Comparison of ENCODE assay signal across 1 cellular context in the genomic region with DNA sequence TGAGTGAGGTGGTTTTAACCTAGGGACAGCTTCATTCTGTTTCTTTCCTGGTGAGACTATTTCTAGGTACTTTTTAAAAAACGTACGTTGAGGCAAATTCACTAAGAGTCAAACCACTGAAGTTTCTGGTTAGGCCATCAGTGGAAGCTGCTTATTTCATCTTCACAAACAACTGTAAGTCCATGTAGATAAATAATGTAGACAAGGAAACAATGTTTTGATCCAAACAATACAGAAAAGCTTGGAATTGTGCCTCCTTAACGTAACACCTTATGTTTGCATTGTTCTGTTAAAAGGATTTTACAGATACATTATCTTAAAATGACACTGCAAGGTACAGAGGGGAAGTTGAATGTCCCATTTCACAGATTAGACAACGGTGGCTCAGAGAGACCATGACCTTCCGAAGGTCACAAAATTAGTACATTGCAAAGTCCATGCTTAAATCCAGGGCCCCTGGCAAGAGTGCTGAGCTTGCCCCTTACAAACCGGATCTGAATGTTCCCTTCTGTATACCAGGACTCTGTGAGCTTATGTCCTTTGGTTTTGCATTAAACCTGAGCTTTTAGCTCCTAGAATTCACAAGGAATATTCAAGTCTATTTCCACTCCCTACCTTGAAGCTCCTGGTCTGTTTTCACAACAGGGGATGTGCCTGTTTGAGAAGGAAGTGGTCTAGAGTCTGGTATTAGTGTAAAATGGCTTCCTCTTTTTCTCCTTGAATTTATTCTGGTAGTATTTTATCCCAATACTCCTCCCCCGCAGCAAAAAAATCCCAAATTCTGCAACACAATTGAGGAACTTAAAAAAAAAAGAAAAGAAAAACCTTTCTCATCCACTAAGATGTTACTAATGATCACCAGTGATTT.
TF ChIP-seq lines count a peak whose summit lies in the region.

No MANE protein-coding gene starts in this region.

TF ChIP-seq in GM12878, 131 proteins besides CTCF, POLR2A, EP300 and RAD21 (continued from another document and continues in another):
- TF ChIP-seq, protein P1, sequence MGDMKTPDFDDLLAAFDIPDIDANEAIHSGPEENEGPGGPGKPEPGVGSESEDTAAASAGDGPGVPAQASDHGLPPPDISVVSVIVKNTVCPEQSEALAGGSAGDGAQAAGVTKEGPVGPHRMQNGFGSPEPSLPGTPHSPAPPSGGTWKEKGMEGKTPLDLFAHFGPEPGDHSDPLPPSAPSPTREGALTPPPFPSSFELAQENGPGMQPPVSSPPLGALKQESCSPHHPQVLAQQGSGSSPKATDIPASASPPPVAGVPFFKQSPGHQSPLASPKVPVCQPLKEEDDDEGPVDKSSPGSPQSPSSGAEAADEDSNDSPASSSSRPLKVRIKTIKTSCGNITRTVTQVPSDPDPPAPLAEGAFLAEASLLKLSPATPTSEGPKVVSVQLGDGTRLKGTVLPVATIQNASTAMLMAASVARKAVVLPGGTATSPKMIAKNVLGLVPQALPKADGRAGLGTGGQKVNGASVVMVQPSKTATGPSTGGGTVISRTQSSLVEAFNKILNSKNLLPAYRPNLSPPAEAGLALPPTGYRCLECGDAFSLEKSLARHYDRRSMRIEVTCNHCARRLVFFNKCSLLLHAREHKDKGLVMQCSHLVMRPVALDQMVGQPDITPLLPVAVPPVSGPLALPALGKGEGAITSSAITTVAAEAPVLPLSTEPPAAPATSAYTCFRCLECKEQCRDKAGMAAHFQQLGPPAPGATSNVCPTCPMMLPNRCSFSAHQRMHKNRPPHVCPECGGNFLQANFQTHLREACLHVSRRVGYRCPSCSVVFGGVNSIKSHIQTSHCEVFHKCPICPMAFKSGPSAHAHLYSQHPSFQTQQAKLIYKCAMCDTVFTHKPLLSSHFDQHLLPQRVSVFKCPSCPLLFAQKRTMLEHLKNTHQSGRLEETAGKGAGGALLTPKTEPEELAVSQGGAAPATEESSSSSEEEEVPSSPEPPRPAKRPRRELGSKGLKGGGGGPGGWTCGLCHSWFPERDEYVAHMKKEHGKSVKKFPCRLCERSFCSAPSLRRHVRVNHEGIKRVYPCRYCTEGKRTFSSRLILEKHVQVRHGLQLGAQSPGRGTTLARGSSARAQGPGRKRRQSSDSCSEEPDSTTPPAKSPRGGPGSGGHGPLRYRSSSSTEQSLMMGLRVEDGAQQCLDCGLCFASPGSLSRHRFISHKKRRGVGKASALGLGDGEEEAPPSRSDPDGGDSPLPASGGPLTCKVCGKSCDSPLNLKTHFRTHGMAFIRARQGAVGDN (IDR thresholded peaks at IDR 0.05) = peak; percentile 47; the same call in 1 of the 2 replicates
- TF ChIP-seq SMARCA5 (IDR thresholded peaks at IDR 0.05) = peak; percentile 53; the same call in 1 of the 2 replicates
- no peak for TF ChIP-seq RAD51 (IDR thresholded peaks at IDR 0.05)
- TF ChIP-seq KLF5 (IDR thresholded peaks at IDR 0.05; ENCODE audit: partially characterized antibody) = no peak
- TF ChIP-seq PML (IDR thresholded peaks at IDR 0.05; ENCODE audit: low read length) = no peak
- TF ChIP-seq MTA3 (IDR thresholded peaks at IDR 0.05; ENCODE audit: borderline replicate concordance, low read length) = no peak; the same call in 1 of the 2 replicates
- TF ChIP-seq ZSCAN29 (IDR thresholded peaks at IDR 0.05) = peak; percentile 48; the same call in 1 of the 2 replicates
- TF ChIP-seq, protein P2, sequence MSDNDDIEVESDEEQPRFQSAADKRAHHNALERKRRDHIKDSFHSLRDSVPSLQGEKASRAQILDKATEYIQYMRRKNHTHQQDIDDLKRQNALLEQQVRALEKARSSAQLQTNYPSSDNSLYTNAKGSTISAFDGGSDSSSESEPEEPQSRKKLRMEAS (IDR thresholded peaks at IDR 0.05; ENCODE audit: low read depth, low read length) = no peak
- no peak for TF ChIP-seq EZH2 (IDR thresholded peaks at IDR 0.05; ENCODE audit: borderline replicate concordance, control insufficient read depth, low read depth, low read length)
- TF ChIP-seq SIN3A (IDR thresholded peaks at IDR 0.05; ENCODE audit: low read depth, low read length) = no peak
- no peak for TF ChIP-seq POU2F2 (IDR thresholded peaks at IDR 0.05; ENCODE audit: borderline replicate concordance, low read depth, low read length)
- TF ChIP-seq ETV6 (conservative IDR thresholded peaks at IDR 0.05 in 1 of 2, IDR thresholded peaks at IDR 0.05 in 1 of 2; ENCODE audit: borderline replicate concordance in 1 of 2, low read depth in 1 of 2) = no peak; a peak in 2 of 4 replicates
- TF ChIP-seq NR2F1 (conservative IDR thresholded peaks at IDR 0.05) = peak; percentile 72
- TF ChIP-seq DPF2 (IDR thresholded peaks at IDR 0.05) = peak; percentile 38; the same call in 1 of the 2 replicates
- peak in 1 of 2 experiments; percentile 12; a peak in 1 of 4 replicates for TF ChIP-seq BHLHE40 (IDR thresholded peaks at IDR 0.05; ENCODE audit: borderline replicate concordance in 1 of 2, low read depth in 2 of 2, low read length in 1 of 2)
- no peak for TF ChIP-seq ZNF24 (IDR thresholded peaks at IDR 0.05)
- TF ChIP-seq, protein P3, sequence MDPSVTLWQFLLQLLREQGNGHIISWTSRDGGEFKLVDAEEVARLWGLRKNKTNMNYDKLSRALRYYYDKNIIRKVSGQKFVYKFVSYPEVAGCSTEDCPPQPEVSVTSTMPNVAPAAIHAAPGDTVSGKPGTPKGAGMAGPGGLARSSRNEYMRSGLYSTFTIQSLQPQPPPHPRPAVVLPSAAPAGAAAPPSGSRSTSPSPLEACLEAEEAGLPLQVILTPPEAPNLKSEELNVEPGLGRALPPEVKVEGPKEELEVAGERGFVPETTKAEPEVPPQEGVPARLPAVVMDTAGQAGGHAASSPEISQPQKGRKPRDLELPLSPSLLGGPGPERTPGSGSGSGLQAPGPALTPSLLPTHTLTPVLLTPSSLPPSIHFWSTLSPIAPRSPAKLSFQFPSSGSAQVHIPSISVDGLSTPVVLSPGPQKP (IDR thresholded peaks at IDR 0.05; ENCODE audit: low read depth, low read length) = no peak
- TF ChIP-seq IKZF2 (IDR thresholded peaks at IDR 0.05) = no peak; a peak in 1 of 4 replicates
- no peak for TF ChIP-seq HDAC2 (IDR thresholded peaks at IDR 0.05)
- TF ChIP-seq ZNF274 (IDR thresholded peaks at IDR 0.05; ENCODE audit: insufficient read depth, insufficient read length) = no peak
- TF ChIP-seq CUX1 (IDR thresholded peaks at IDR 0.05; ENCODE audit: insufficient replicate concordance, low read depth, low read length) = no peak
- TF ChIP-seq SREBF1 (IDR thresholded peaks at IDR 0.05; ENCODE audit: low read length) = no peak
- no peak for TF ChIP-seq MTA2 (IDR thresholded peaks at IDR 0.05; ENCODE audit: low read depth)
- TF ChIP-seq, protein P4, sequence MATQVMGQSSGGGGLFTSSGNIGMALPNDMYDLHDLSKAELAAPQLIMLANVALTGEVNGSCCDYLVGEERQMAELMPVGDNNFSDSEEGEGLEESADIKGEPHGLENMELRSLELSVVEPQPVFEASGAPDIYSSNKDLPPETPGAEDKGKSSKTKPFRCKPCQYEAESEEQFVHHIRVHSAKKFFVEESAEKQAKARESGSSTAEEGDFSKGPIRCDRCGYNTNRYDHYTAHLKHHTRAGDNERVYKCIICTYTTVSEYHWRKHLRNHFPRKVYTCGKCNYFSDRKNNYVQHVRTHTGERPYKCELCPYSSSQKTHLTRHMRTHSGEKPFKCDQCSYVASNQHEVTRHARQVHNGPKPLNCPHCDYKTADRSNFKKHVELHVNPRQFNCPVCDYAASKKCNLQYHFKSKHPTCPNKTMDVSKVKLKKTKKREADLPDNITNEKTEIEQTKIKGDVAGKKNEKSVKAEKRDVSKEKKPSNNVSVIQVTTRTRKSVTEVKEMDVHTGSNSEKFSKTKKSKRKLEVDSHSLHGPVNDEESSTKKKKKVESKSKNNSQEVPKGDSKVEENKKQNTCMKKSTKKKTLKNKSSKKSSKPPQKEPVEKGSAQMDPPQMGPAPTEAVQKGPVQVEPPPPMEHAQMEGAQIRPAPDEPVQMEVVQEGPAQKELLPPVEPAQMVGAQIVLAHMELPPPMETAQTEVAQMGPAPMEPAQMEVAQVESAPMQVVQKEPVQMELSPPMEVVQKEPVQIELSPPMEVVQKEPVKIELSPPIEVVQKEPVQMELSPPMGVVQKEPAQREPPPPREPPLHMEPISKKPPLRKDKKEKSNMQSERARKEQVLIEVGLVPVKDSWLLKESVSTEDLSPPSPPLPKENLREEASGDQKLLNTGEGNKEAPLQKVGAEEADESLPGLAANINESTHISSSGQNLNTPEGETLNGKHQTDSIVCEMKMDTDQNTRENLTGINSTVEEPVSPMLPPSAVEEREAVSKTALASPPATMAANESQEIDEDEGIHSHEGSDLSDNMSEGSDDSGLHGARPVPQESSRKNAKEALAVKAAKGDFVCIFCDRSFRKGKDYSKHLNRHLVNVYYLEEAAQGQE (IDR thresholded peaks at IDR 0.05; ENCODE audit: low read depth, low read length) = no peak
- no peak for TF ChIP-seq NR2C2 (IDR thresholded peaks at IDR 0.05; ENCODE audit: borderline replicate concordance, control insufficient read depth, insufficient read length, low read depth)
- TF ChIP-seq MEF2B (IDR thresholded peaks at IDR 0.05; ENCODE audit: partially characterized antibody, poor library complexity, severe bottlenecking) = no peak
- TF ChIP-seq SMAD1 (IDR thresholded peaks at IDR 0.05; ENCODE audit: low read depth, partially characterized antibody) = no peak
- no peak for TF ChIP-seq SUPT20H (IDR thresholded peaks at IDR 0.05; ENCODE audit: borderline replicate concordance, control insufficient read depth, low read depth, low read length)
- no peak for TF ChIP-seq ZZZ3 (IDR thresholded peaks at IDR 0.05; ENCODE audit: control insufficient read depth, insufficient read length, low read depth)
- TF ChIP-seq TBL1XR1 (IDR thresholded peaks at IDR 0.05; ENCODE audit: low read depth, low read length) = no peak
- no peak for TF ChIP-seq TARDBP (IDR thresholded peaks at IDR 0.05; ENCODE audit: borderline replicate concordance)
- no peak for TF ChIP-seq CHD4 (IDR thresholded peaks at IDR 0.05)
- TF ChIP-seq, protein P5, sequence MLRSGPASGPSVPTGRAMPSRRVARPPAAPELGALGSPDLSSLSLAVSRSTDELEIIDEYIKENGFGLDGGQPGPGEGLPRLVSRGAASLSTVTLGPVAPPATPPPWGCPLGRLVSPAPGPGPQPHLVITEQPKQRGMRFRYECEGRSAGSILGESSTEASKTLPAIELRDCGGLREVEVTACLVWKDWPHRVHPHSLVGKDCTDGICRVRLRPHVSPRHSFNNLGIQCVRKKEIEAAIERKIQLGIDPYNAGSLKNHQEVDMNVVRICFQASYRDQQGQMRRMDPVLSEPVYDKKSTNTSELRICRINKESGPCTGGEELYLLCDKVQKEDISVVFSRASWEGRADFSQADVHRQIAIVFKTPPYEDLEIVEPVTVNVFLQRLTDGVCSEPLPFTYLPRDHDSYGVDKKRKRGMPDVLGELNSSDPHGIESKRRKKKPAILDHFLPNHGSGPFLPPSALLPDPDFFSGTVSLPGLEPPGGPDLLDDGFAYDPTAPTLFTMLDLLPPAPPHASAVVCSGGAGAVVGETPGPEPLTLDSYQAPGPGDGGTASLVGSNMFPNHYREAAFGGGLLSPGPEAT (IDR thresholded peaks at IDR 0.05; ENCODE audit: low read depth) = 0 out of 2 replicates have a peak, but pooled peaks have one; percentile 2
- TF ChIP-seq YY1 (IDR thresholded peaks at IDR 0.05; ENCODE audit: low read depth, low read length) = no peak; the same call in 1 of the 2 replicates
